ENCODE assay signal across 8 cellular contexts in genomic region chr17:17476865-17477467, GRCh38. TPM values are rescaled to one million over a fixed set of nuclear protein-coding genes. Genes with fewer than 3 reads are reported as not detected.
DNase-seq lines count a peak whose midpoint lies in the region; ATAC-seq, FAIRE-seq and TF ChIP-seq lines count a peak whose summit lies in the region.

MED9 (plus strand) TSS chr17:17477000; CDS start chr17:17477042, 42 bp downstream.

- DNase-seq in SIG-M5 treated with dmso at 0.1 percent for 504 hours (lab: John Stamatoyannopoulos, UW; ENCODE audit: unreplicated experiment) (peak; percentile 78), SIG-M5 (lab: John Stamatoyannopoulos, UW) (no peak), NCI-H446 (lab: John Stamatoyannopoulos, UW) (peak; percentile 86 to 94), cerebellar cortex (ENCODE audit: low spot score) (peak; percentile 91), keratinocyte (ENCODE audit: low read depth, low spot score) (no peak)
- peak; percentile 96 for DNase-seq in activated CD4-positive, alpha-beta T cell treated with anti-CD3 and anti-CD28 coated beads for 1 hour
- peak; percentile 97 for DNase-seq in stimulated activated CD4-positive, alpha-beta T cell treated with anti-CD3 and anti-CD28 coated beads, Interleukin-12 subunit alpha, Interleukin-12 subunit beta, amount 100 ng/mL, for 4 hours

- no peak for TF ChIP-seq CTCF in keratinocyte (optimal IDR thresholded peaks at IDR 0.05 in 1 of 3, IDR thresholded peaks at IDR 0.05 in 1 of 3, conservative IDR thresholded peaks at IDR 0.05 in 1 of 3; ENCODE audit: extremely low read depth in 1 of 3, insufficient read depth in 2 of 3, low read length in 3 of 3)

- peak within 1 kb of the TSS; percentile 87 for H3K4me2 ChIP-seq in keratinocyte (ENCODE audit: control insufficient read depth, extremely low read depth, insufficient read depth, low read depth, low read length)

- peaks cover 4% of the 10 kb centered on the region for H4K20me1 ChIP-seq in keratinocyte (ENCODE audit: control insufficient read depth, extremely low read depth, insufficient read depth, low read length)

- H3K79me2 ChIP-seq in keratinocyte (ENCODE audit: control insufficient read depth, insufficient read depth, low read length) = peaks cover 37% of the 10 kb centered on the region

- peaks cover 22% of the 10 kb centered on the region for H3K4me1 ChIP-seq in keratinocyte (ENCODE audit: control insufficient read depth, extremely low read depth, insufficient read depth, low read length)

- no peaks in the 10 kb centered on the region for H3K9me1 ChIP-seq in keratinocyte (ENCODE audit: control insufficient read depth, extremely low read depth, insufficient read depth, low read length)

- peaks cover 7% of the 10 kb centered on the region for H3K27me3 ChIP-seq in keratinocyte (ENCODE audit: control insufficient read depth, extremely low read depth, insufficient read depth, low read length)

- peak; percentile 72 for ATAC-seq in HG03139 (IDR thresholded peaks at IDR 0.05; ENCODE audit: unreplicated experiment)

- dilution Hi-C loops in keratinocyte (cut with MboI; ENCODE audit: extremely low pct_ligation_motif_present, low sequenced_read_pairs) = no loop called here

- H3K36me3 ChIP-seq in keratinocyte (ENCODE audit: control insufficient read depth in 2 of 2, extremely low read depth in 1 of 2, insufficient read depth in 2 of 2, low read length in 2 of 2) = no peaks in the 10 kb centered on the region

- peak within 1 kb of the TSS; percentile 74 to 91 (median 83) for H3K4me3 ChIP-seq in keratinocyte (ENCODE audit: control insufficient read depth in 2 of 3, extremely low read depth in 1 of 3, insufficient read depth in 2 of 3, low read depth in 1 of 3, low read length in 3 of 3)

- H3K9ac ChIP-seq in keratinocyte (ENCODE audit: control insufficient read depth, extremely low read depth, insufficient read depth, low read length) = peak within 1 kb of the TSS; percentile 91

- peak; percentile 39 for FAIRE-seq in keratinocyte (lab: Jason Lieb, UNC)

- H3K27ac ChIP-seq in keratinocyte (ENCODE audit: control insufficient read depth, insufficient read depth, low read length) = peak within 1 kb of the TSS; percentile 86

- peak within 1 kb of the TSS; percentile 93 for H2AFZ ChIP-seq in keratinocyte (ENCODE audit: control insufficient read depth, low read length)

- H3K9me3 ChIP-seq in keratinocyte (ENCODE audit: control insufficient read depth, low read depth, low read length) = no peaks in the 10 kb centered on the region

RNA-seq across cellular contexts. Expression of gene MED9, which starts in this region (rescaled TPM):
- 6.9 to 9.8 TPM (median 7.8 TPM) in 3 replicates for polyA plus RNA-seq in keratinocyte
- 5.5 TPM for polyA plus RNA-seq in keratinocyte (2011; ENCODE audit: low read depth)
- polyA plus RNA-seq in keratinocyte (2011; cell fraction: cytosol; rRNA removed) = 7.8 and 8.5 TPM in 2 replicates
- 9.3 and 10.0 TPM in 2 replicates for polyA plus RNA-seq in keratinocyte (2011; cell fraction: nucleus; rRNA removed)
- polyA plus RNA-seq in keratinocyte (2012; ENCODE audit: low replicate concordance) = 5.9 and 7.5 TPM in 2 replicates
- 5.2 to 8.4 TPM (median 7.0 TPM) in 3 replicates for polyA minus RNA-seq in keratinocyte
- polyA minus RNA-seq in keratinocyte (2011; cell fraction: cytosol; rRNA and poly(A)+ RNA removed) = 10.7 TPM
- polyA minus RNA-seq in keratinocyte (2011; cell fraction: nucleus; rRNA and poly(A)+ RNA removed) = 5.8 and 8.2 TPM in 2 replicates

Comparison
In these comparisons a context has a peak if more than half of its experiments do, and no peak if none do; other contexts are left out.
1. DNase-seq: peak in SIG-M5 treated with dmso at 0.1 percent for 504 hours (single experiment), NCI-H446 (2 of 2), activated CD4-positive, alpha-beta T cell treated with anti-CD3 and anti-CD28 coated beads for 1 hour (single experiment), cerebellar cortex (single experiment) and stimulated activated CD4-positive, alpha-beta T cell treated with anti-CD3 and anti-CD28 coated beads, Interleukin-12 subunit alpha, Interleukin-12 subunit beta, amount 100 ng/mL, for 4 hours (single experiment); none in SIG-M5 (single experiment) and keratinocyte (single experiment).